1 cellular context compared by ENCODE assay signal in the genomic region with DNA sequence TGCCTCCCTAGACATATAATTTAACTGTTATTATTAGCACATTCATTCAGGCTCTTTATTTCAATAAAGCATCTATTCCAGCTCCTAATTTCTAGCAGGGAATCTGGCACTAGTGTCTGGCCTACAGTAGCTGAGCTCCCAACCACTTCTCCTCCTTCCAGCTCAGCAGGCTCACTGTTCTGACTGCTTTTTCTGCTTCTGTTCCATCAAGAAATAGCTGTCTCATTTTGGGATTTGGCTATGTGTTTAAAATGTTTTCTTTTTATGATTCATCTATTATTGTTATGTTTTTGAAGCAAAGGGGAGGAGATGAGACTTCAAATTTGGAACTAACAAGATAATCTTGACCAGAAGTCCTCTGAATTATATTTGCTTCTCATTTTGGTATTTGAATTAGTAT.
TF ChIP-seq lines count a peak whose summit lies in the region.

No MANE protein-coding gene starts in this region.

TF ChIP-seq in IMR-90, 13 proteins besides CTCF, POLR2A, EP300 and RAD21:
- TF ChIP-seq CEBPB (IDR thresholded peaks at IDR 0.05; ENCODE audit: low read depth, low read length) (no peak), MAFK (IDR thresholded peaks at IDR 0.05; ENCODE audit: low read depth, low read length) (no peak), MXI1 (IDR thresholded peaks at IDR 0.05; ENCODE audit: borderline replicate concordance, low read depth, low read length) (no peak), RFX5 (IDR thresholded peaks at IDR 0.05; ENCODE audit: low read depth, low read length) (no peak), CHD1 (IDR thresholded peaks at IDR 0.05; ENCODE audit: low read depth, low read length) (no peak), FOS (IDR thresholded peaks at IDR 0.05; ENCODE audit: low read depth, low read length) (no peak), RCOR1 (IDR thresholded peaks at IDR 0.05; ENCODE audit: insufficient replicate concordance, low read length) (no peak), SMC3 (IDR thresholded peaks at IDR 0.05; ENCODE audit: low read depth, low read length) (no peak), BHLHE40 (IDR thresholded peaks at IDR 0.05; ENCODE audit: low read depth, low read length) (no peak), USF2 (IDR thresholded peaks at IDR 0.05; ENCODE audit: low read depth, low read length) (no peak), NFE2L2 (IDR thresholded peaks at IDR 0.05; ENCODE audit: low read depth, low read length) (no peak), MAZ (IDR thresholded peaks at IDR 0.05; ENCODE audit: borderline replicate concordance, low read depth, low read length) (no peak)
- TF ChIP-seq, protein P1, sequence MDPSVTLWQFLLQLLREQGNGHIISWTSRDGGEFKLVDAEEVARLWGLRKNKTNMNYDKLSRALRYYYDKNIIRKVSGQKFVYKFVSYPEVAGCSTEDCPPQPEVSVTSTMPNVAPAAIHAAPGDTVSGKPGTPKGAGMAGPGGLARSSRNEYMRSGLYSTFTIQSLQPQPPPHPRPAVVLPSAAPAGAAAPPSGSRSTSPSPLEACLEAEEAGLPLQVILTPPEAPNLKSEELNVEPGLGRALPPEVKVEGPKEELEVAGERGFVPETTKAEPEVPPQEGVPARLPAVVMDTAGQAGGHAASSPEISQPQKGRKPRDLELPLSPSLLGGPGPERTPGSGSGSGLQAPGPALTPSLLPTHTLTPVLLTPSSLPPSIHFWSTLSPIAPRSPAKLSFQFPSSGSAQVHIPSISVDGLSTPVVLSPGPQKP (IDR thresholded peaks at IDR 0.05; ENCODE audit: borderline replicate concordance, low read depth, low read length) = no peak
TF ChIP-seq in IMR-90: peak in this region for 0.
